In the genomic region with DNA sequence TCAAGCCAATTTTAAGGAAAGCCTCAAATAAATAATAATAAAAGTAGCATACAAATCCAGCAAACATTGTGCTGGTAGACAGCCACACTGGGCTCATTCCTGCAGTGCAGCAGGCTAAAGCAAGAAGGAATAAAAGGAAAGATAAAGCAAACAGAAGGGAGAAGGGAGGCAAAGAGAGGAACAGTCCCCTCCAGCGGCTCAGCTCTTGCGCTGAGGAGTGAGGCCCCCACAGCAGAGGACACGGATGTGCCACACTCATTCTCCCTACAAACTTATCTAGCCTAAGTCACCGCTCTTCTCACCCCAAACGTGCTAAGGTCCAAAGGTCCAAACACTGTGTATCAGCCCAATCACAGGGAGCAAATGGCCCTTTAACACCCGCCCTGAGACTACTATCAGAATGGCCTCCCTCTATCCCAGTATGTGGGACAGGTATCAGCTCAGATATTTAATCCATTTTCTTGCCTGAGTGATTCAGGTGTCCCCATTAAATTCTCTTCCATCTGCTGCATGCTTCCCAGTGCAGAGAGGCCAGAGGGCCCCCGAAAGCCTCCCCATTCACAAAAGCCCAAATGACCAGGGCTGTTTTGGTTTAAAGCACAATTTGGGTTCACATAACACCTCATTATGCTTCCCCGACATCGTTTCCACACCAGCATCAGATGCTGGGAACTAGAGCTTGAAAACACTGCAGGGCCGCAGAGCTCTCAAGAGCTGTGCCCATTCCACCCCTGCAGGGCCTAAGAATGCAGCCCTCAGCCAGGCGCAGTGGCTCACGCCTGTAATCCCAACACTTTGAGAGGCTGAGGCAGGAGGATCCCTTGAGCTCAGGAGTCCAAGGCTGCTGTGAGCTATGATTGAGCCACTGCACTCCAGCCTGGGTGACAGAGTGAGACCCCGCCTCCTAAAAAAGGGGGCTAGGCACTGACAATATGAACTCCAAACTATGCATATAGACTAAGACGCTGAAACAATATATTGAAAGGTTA, we compare ENCODE assay signal across 9 cellular contexts.
A peak's percentile ranks its signal among the peaks of the same experiment; 100 is the strongest.
DNase-seq lines count a peak whose midpoint lies in the region; ATAC-seq lines count a peak whose summit lies in the region.
"Had no signal": no experiment of that assay in that cellular context is flagged by ENCODE, and none has a peak within 500 bp of the region (broad histone marks: within the 10 kb centered on the region; RNA-seq: fewer than 3 reads in every experiment).

No MANE protein-coding gene starts in this region.

- H3K36me3 ChIP-seq in muscle layer of duodenum (ENCODE audit: control insufficient read depth in 1 of 2, insufficient read depth in 2 of 2, low read length in 2 of 2), result peaks cover 0 to 5% of the 10 kb centered on the region in 2 donors

- H3K9me3 Mint-ChIP-seq in stimulated activated naive CD8-positive, alpha-beta T cell treated with anti-CD3 and anti-CD28 coated beads, Interleukin-15, Interleukin-2, amounts not matched to agents 100 ng/mL and 50 ng/mL, for 24 hours, result no peaks in the 10 kb centered on the region
- no peaks in the 10 kb centered on the region for H3K9me3 Mint-ChIP-seq in stimulated activated naive CD8-positive, alpha-beta T cell treated with anti-CD3 and anti-CD28 coated beads, Interleukin-15, amount 100 ng/mL, for 72 hours

- H3K4me3 Mint-ChIP-seq in stimulated activated naive CD8-positive, alpha-beta T cell treated with anti-CD3 and anti-CD28 coated beads, Interleukin-15, Interleukin-2, amounts not matched to agents 100 ng/mL and 50 ng/mL, for 24 hours, result peak overlapping the region; percentile 66
- peak overlapping the region in 1 of 2 donors; percentile 78 for H3K4me3 Mint-ChIP-seq in stimulated activated naive CD8-positive, alpha-beta T cell treated with anti-CD3 and anti-CD28 coated beads, Interleukin-15, amount 100 ng/mL, for 72 hours

- H3K27me3 ChIP-seq in muscle layer of duodenum (ENCODE audit: low read depth, low read length), result no peaks in the 10 kb centered on the region

- peak overlapping the region; percentile 93 for H3K27ac Mint-ChIP-seq in stimulated activated naive CD8-positive, alpha-beta T cell treated with anti-CD3 and anti-CD28 coated beads, Interleukin-15, Interleukin-2, amounts not matched to agents 100 ng/mL and 50 ng/mL, for 24 hours
- peak overlapping the region in 1 of 2 donors; percentile 35 for H3K27ac Mint-ChIP-seq in stimulated activated naive CD8-positive, alpha-beta T cell treated with anti-CD3 and anti-CD28 coated beads, Interleukin-15, amount 100 ng/mL, for 72 hours

- DNase-seq in stimulated activated naive CD8-positive, alpha-beta T cell treated with anti-CD3 and anti-CD28 coated beads, Interleukin-15, amount 100 ng/mL, for 72 hours, result no peak
- DNase-seq in hepatic stellate cell (ENCODE audit: low spot score) (no peak), NCI-H510A treated with DMSO at 0.1 percent for 48 hours (lab: John Stamatoyannopoulos, UW) (no peak), NCI-H1048 (lab: John Stamatoyannopoulos, UW) (no peak)
- no peak for DNase-seq in activated CD4-positive, CD25-positive, alpha-beta regulatory T cell (lab: John Stamatoyannopoulos, UW)
- DNase-seq: NCI-H1105 treated with DMSO at 0.1 percent for 48 hours had no signal

- no peaks in the 10 kb centered on the region for H3K9me3 ChIP-seq in muscle layer of duodenum (ENCODE audit: control insufficient read depth in 1 of 2, low read length in 2 of 2)

- H3K36me3 Mint-ChIP-seq in stimulated activated naive CD8-positive, alpha-beta T cell treated with anti-CD3 and anti-CD28 coated beads, Interleukin-15, Interleukin-2, amounts not matched to agents 100 ng/mL and 50 ng/mL, for 24 hours (ENCODE audit: low read depth), result peaks cover 54% of the 10 kb centered on the region

- H3K4me1 ChIP-seq in muscle layer of duodenum (ENCODE audit: control insufficient read depth in 1 of 2, insufficient read depth in 2 of 2, low read length in 2 of 2), result peaks cover 46 to 83% of the 10 kb centered on the region in 2 donors

- H3K4me1 Mint-ChIP-seq in stimulated activated naive CD8-positive, alpha-beta T cell treated with anti-CD3 and anti-CD28 coated beads, Interleukin-15, Interleukin-2, amounts not matched to agents 100 ng/mL and 50 ng/mL, for 24 hours (ENCODE audit: low read depth), result peaks cover 99% of the 10 kb centered on the region
- H3K4me1 Mint-ChIP-seq in stimulated activated naive CD8-positive, alpha-beta T cell treated with anti-CD3 and anti-CD28 coated beads, Interleukin-15, amount 100 ng/mL, for 72 hours, result peaks cover 100% of the 10 kb centered on the region

- H3K27me3 Mint-ChIP-seq in stimulated activated naive CD8-positive, alpha-beta T cell treated with anti-CD3 and anti-CD28 coated beads, Interleukin-15, Interleukin-2, amounts not matched to agents 100 ng/mL and 50 ng/mL, for 24 hours, result no peaks in the 10 kb centered on the region
- no peaks in the 10 kb centered on the region for H3K27me3 Mint-ChIP-seq in stimulated activated naive CD8-positive, alpha-beta T cell treated with anti-CD3 and anti-CD28 coated beads, Interleukin-15, amount 100 ng/mL, for 72 hours

- no peak for ATAC-seq in stimulated activated naive CD8-positive, alpha-beta T cell treated with anti-CD3 and anti-CD28 coated beads, Interleukin-15, amount 100 ng/mL, for 72 hours

- H3K27ac ChIP-seq in cingulate gyrus (ENCODE audit: low read depth, low read length) (peak overlapping the region; percentile 7), muscle layer of duodenum (ENCODE audit: low read length) (peak overlapping the region; percentile 93)

- no peak overlapping the region for H3K4me3 ChIP-seq in muscle layer of duodenum (ENCODE audit: low read depth in 1 of 2, low read length in 2 of 2)
